ENCODE assay signal across 14 cellular contexts in genomic region chr6:56820060-56820459, GRCh38.
"Had no signal": no experiment of that assay in that cellular context is flagged by ENCODE, and none has a peak within 500 bp of the region (broad histone marks: within the 10 kb centered on the region; RNA-seq: fewer than 3 reads in every experiment).

No MANE protein-coding gene starts in this region.

- ATAC-seq: body of pancreas had no signal

- H3K9me3 ChIP-seq: adrenal gland, body of pancreas, tibial nerve, vagina had no signal

- H3K4me1 ChIP-seq: body of pancreas had no signal

- H3K4me3 ChIP-seq: adrenal gland, body of pancreas, tibial nerve, vagina had no signal

- H3K27ac ChIP-seq: adrenal gland, body of pancreas, parathyroid adenoma, vagina had no signal

- DNase-seq: activated CD4-positive, alpha-beta T cell treated with anti-CD3 and anti-CD28 coated beads, Interleukin-2, amount 10 ng/mL, durations not matched to agents 7 days and 5 days; activated CD4-positive, CD25-positive, alpha-beta regulatory T cell; activated naive CD4-positive, alpha-beta T cell treated with anti-CD3 and anti-CD28 coated beads, Interleukin-2, amount 50 U/mL, for 16 hours; activated T-cell treated with anti-CD3 and anti-CD28 coated beads for 4 hours; adrenal gland; body of pancreas; dermis blood vessel endothelial cell; immature natural killer cell; retina; small intestine; T-helper 2 cell had no signal

- H3K9ac ChIP-seq: parathyroid adenoma had no signal

- H3K27me3 ChIP-seq: adrenal gland, body of pancreas, tibial nerve, vagina had no signal

- H3K36me3 ChIP-seq: adrenal gland, tibial nerve, vagina had no signal
